Comparison of ENCODE assay signal across 17 cellular contexts in genomic region chr4:138269175-138269574, GRCh38. TPM values are rescaled to one million over a fixed set of nuclear protein-coding genes. Genes with fewer than 3 reads are reported as not detected.
DNase-seq lines count a peak whose midpoint lies in the region; ATAC-seq, FAIRE-seq and TF ChIP-seq lines count a peak whose summit lies in the region.
"Had no signal": no experiment of that assay in that cellular context is flagged by ENCODE, and none has a peak within 500 bp of the region (broad histone marks: within the 10 kb centered on the region; RNA-seq: fewer than 3 reads in every experiment).

No MANE protein-coding gene starts in this region.

- H3K4me3 ChIP-seq in IMR-90 (ENCODE audit: insufficient read depth, low read depth, low read length) (no peak overlapping the region), K562 (no peak overlapping the region), smooth muscle cell (no peak overlapping the region), esophagus squamous epithelium (no peak overlapping the region)
- H3K4me3 ChIP-seq: A549, BLaER1, HAP-1 had no signal

- intact Hi-C loops in IMR-90 (cut with micrococcal nuclease): no loop called here
- intact Hi-C loops in K562 (cut with micrococcal nuclease): no loop called here
- intact Hi-C loops in esophagus squamous epithelium (cut with DNase I): no loop called here

- H3K27me3 ChIP-seq in IMR-90 (ENCODE audit: control insufficient read depth, insufficient read depth, low read length) (no peaks in the 10 kb centered on the region), K562 (ENCODE audit: control insufficient read depth in 2 of 2, insufficient read depth in 2 of 2, low read length in 2 of 2) (no peaks in the 10 kb centered on the region), smooth muscle cell (ENCODE audit: low read depth) (no peaks in the 10 kb centered on the region), esophagus squamous epithelium (no peaks in the 10 kb centered on the region)
- H3K27me3 ChIP-seq: BLaER1 had no signal

- TF ChIP-seq POLR2A in IMR-90 (IDR thresholded peaks at IDR 0.05; ENCODE audit: low read depth, low read length): no peak
- TF ChIP-seq POLR2A in K562 (conservative IDR thresholded peaks at IDR 0.05): no peak
- TF ChIP-seq POLR2A in esophagus squamous epithelium (IDR thresholded peaks at IDR 0.05): no peak

- no peak overlapping the region for H2BK120ac ChIP-seq in IMR-90 (ENCODE audit: low read depth, low read length)

- POLR2A ChIA-PET in IMR-90 (lab: Charles Lee; ENCODE audit: unreplicated experiment) (no interaction called here), K562 (lab: Yijun Ruan, JAX) (no interaction called here)

- H3K9me1 ChIP-seq in IMR-90 (ENCODE audit: insufficient read depth, low read length): no peaks in the 10 kb centered on the region
- no peaks in the 10 kb centered on the region for H3K9me1 ChIP-seq in K562 (ENCODE audit: control insufficient read depth, insufficient read depth, low read length)

- no peak overlapping the region for H2AFZ ChIP-seq in IMR-90 (replicated peaks; ENCODE audit: low read length, poor library complexity)
- H2AFZ ChIP-seq in K562 (ENCODE audit: low read depth, low read length): no peak overlapping the region
- H2AFZ ChIP-seq in smooth muscle cell (ENCODE audit: low read depth): no peak overlapping the region

- H3K4me2 ChIP-seq in IMR-90 (ENCODE audit: low read depth, low read length) (no peak overlapping the region; the same call in 1 of the 2 replicates), K562 (ENCODE audit: insufficient read depth, low read length) (no peak overlapping the region), smooth muscle cell (peak overlapping the region; percentile 46)
- H3K4me2 ChIP-seq: A549, BLaER1 had no signal

- TF ChIP-seq CTCF in IMR-90 (conservative IDR thresholded peaks at IDR 0.05; ENCODE audit: low read depth, low read length) (no peak), K562 (IDR thresholded peaks at IDR 0.05 in 2 of 3, conservative IDR thresholded peaks at IDR 0.05 in 1 of 3; ENCODE audit: insufficient read depth in 2 of 3, low read depth in 1 of 3, low read length in 3 of 3) (no peak), smooth muscle cell (IDR thresholded peaks at IDR 0.05; ENCODE audit: borderline replicate concordance, insufficient read depth, poor library complexity, severe bottlenecking) (no peak), esophagus squamous epithelium (IDR thresholded peaks at IDR 0.05) (no peak)

- H3K4ac ChIP-seq in IMR-90 (ENCODE audit: low read depth, low read length): no peak overlapping the region

- no peak overlapping the region for H2BK20ac ChIP-seq in IMR-90 (ENCODE audit: low read depth, low read length)

- H3K27ac ChIP-seq in IMR-90 (ENCODE audit: insufficient read depth, low read length) (no peak overlapping the region), K562 (ENCODE audit: extremely low read depth, low read depth, low read length) (no peak overlapping the region), smooth muscle cell (ENCODE audit: low read depth) (peak overlapping the region; percentile 41), esophagus squamous epithelium (no peak overlapping the region)
- H3K27ac ChIP-seq: A549, BLaER1 had no signal

- H3K36me3 ChIP-seq in IMR-90 (ENCODE audit: control insufficient read depth, insufficient read depth, low read length) (no peaks in the 10 kb centered on the region), K562 (ENCODE audit: control insufficient read depth, insufficient read depth, low read length) (no peaks in the 10 kb centered on the region), smooth muscle cell (ENCODE audit: low read depth) (no peaks in the 10 kb centered on the region), esophagus squamous epithelium (no peaks in the 10 kb centered on the region)
- H3K36me3 ChIP-seq: BLaER1, HAP-1 had no signal

- no peak overlapping the region for H2AK9ac ChIP-seq in IMR-90 (replicated peaks; ENCODE audit: low read depth, low read length, poor library complexity)

- H3K9me3 ChIP-seq in IMR-90 (ENCODE audit: control insufficient read depth, insufficient read depth, low read length): no peaks in the 10 kb centered on the region
- H3K9me3 ChIP-seq in K562 (replicated peaks; ENCODE audit: control insufficient read depth, insufficient read depth, low read depth, low read length): no peaks in the 10 kb centered on the region
- no peaks in the 10 kb centered on the region for H3K9me3 ChIP-seq in smooth muscle cell (replicated peaks; ENCODE audit: low read depth)
- H3K9me3 ChIP-seq in esophagus squamous epithelium: no peaks in the 10 kb centered on the region
- H3K9me3 ChIP-seq: A549, BLaER1, HAP-1 had no signal

- 0 out of 2 replicates have a peak, but pooled peaks have one; percentile 35 for ATAC-seq in IMR-90 (ENCODE audit: low read depth)
- ATAC-seq in K562: no peak
- ATAC-seq: A549 had no signal

- in situ Hi-C loops in IMR-90 (cut with MboI; ENCODE audit: low sequenced_read_pairs) (no loop called here), K562 (cut with MboI) (no loop called here)

- H2AK5ac ChIP-seq in IMR-90 (ENCODE audit: low read depth, low read length): no peak overlapping the region

- TF ChIP-seq RAD21 in IMR-90 (IDR thresholded peaks at IDR 0.05; ENCODE audit: low read length): no peak
- no peak for TF ChIP-seq RAD21 in K562 (CRISPR knock-in tag; conservative IDR thresholded peaks at IDR 0.05 in 1 of 2, IDR thresholded peaks at IDR 0.05 in 1 of 2)

- no peak overlapping the region for H3K56ac ChIP-seq in IMR-90 (ENCODE audit: extremely low read depth, insufficient read depth, low read length)

- H4K20me1 ChIP-seq in IMR-90 (ENCODE audit: insufficient read depth, low read length) (no peaks in the 10 kb centered on the region), K562 (replicated peaks; ENCODE audit: control insufficient read depth, insufficient read depth, low read length) (no peaks in the 10 kb centered on the region), smooth muscle cell (ENCODE audit: low read depth) (no peaks in the 10 kb centered on the region)
- H4K20me1 ChIP-seq: BLaER1 had no signal

- CTCF ChIA-PET in IMR-90 (lab: Yijun Ruan, JAX) (no interaction called here), K562 (lab: Yijun Ruan, JAX; ENCODE audit: low intra/inter-chr PET ratio) (no interaction called here)

- no peak overlapping the region for H4K91ac ChIP-seq in IMR-90 (ENCODE audit: insufficient read depth, low read depth, low read length)

- H2BK5ac ChIP-seq in IMR-90 (ENCODE audit: low read depth, low read length, poor library complexity, severe bottlenecking): no peak overlapping the region

- H2BK15ac ChIP-seq in IMR-90 (ENCODE audit: low read depth, low read length): no peak overlapping the region

- no peak overlapping the region for H4K5ac ChIP-seq in IMR-90 (ENCODE audit: low read depth, low read length)

- no peak overlapping the region; a peak in 1 of 4 replicates for H4K8ac ChIP-seq in IMR-90 (ENCODE audit: low read depth in 2 of 2, low read length in 2 of 2)

- no peaks in the 10 kb centered on the region for H3K79me1 ChIP-seq in IMR-90 (ENCODE audit: low read depth in 1 of 2, low read length in 2 of 2)

- dilution Hi-C loops in IMR-90 (cut with HindIII; ENCODE audit: low sequenced_read_pairs, unreplicated experiment): no loop called here

- peak; percentile 54 for DNase-seq in COLO829 (ENCODE audit: low spot score)
- DNase-seq in IMR-90: peak; percentile 46
- no peak for DNase-seq in K562 (ENCODE audit: extremely low read depth in 1 of 4, low spot score in 3 of 4)
- DNase-seq in smooth muscle cell (lab: John Stamatoyannopoulos, UW; ENCODE audit: unreplicated experiment): no peak
- no peak for DNase-seq in activated CD4-positive, alpha-beta T cell treated with anti-CD3 and anti-CD28 coated beads, Interleukin-2, amount 50 U/mL, for 48 hours
- no peak for DNase-seq in T-helper 9 cell
- DNase-seq in esophagus squamous epithelium (lab: John Stamatoyannopoulos, UW): no peak
- DNase-seq: AML-193; CD8-positive, alpha-beta memory T cell; DMS79; EL; GDM1 had no signal

- no peak for TF ChIP-seq EP300 in K562 (IDR thresholded peaks at IDR 0.05; ENCODE audit: low read length)

- H3K79me2 ChIP-seq in K562 (ENCODE audit: control insufficient read depth, insufficient read depth, low read length) (no peaks in the 10 kb centered on the region), smooth muscle cell (ENCODE audit: low read depth) (no peaks in the 10 kb centered on the region)

- no peak overlapping the region for H3K18ac ChIP-seq in IMR-90 (ENCODE audit: low read depth, low read length)

- FAIRE-seq in K562 (lab: Jason Lieb, UNC): no peak
- FAIRE-seq: A549, GM12892, H1 had no signal

- BruUV-seq in IMR-90 (replicated peaks; lab: Mats Ljungman, UMichigan) (no TSS peak), K562 (replicated peaks; lab: Mats Ljungman, UMichigan) (no TSS peak)

- no peak overlapping the region for H3K14ac ChIP-seq in IMR-90 (replicated peaks; ENCODE audit: low read depth, low read length)

- H3K9ac ChIP-seq in IMR-90 (ENCODE audit: low read depth, low read length) (no peak overlapping the region), K562 (ENCODE audit: insufficient read depth in 1 of 2, low read depth in 2 of 2, low read length in 2 of 2) (no peak overlapping the region), smooth muscle cell (ENCODE audit: low read depth) (no peak overlapping the region)
- H3K9ac ChIP-seq: BLaER1 had no signal

- no peak overlapping the region for H3K23ac ChIP-seq in IMR-90 (ENCODE audit: low read depth, low read length)

- peaks cover 6% of the 10 kb centered on the region for H3F3A ChIP-seq in smooth muscle cell (ENCODE audit: low read depth)

- no peaks in the 10 kb centered on the region for H3K4me1 ChIP-seq in IMR-90 (ENCODE audit: control insufficient read depth, insufficient read depth, low read length)
- H3K4me1 ChIP-seq in K562 (replicated peaks in 1 of 2; ENCODE audit: control insufficient read depth in 2 of 2, insufficient read depth in 2 of 2, low read length in 2 of 2): no peaks in the 10 kb centered on the region
- peaks cover 12% of the 10 kb centered on the region for H3K4me1 ChIP-seq in smooth muscle cell (ENCODE audit: low read depth)
- no peaks in the 10 kb centered on the region for H3K4me1 ChIP-seq in esophagus squamous epithelium
- H3K4me1 ChIP-seq: BLaER1, HAP-1 had no signal

RNA-seq across cellular contexts. Expression of gene SLC7A11, which starts 27.0 kb away (rescaled TPM):
- total RNA-seq in IMR-90 (2012; rRNA removed): 24.7 and 35.6 TPM in 2 replicates
- polyA plus RNA-seq in IMR-90 (2012; rRNA removed): 5.6 and 8.3 TPM in 2 replicates
- 1.1 and 1.5 TPM in 2 replicates for polyA plus RNA-seq in IMR-90 (2012; cell fraction: cytosol; rRNA removed)
- polyA plus RNA-seq in IMR-90 (2012; cell fraction: nucleus; rRNA removed; ENCODE audit: low replicate concordance): 1.2 and 14.0 TPM in 2 replicates
- total RNA-seq in K562 (2011; cell fraction: chromatin; rRNA removed; ENCODE audit: low replicate concordance): 27.5 and 76.5 TPM in 2 replicates
- 16.5 and 25.1 TPM in 2 replicates for total RNA-seq in K562 (2011; cell fraction: nucleolus; rRNA removed)
- 48.4 and 73.4 TPM in 2 replicates for total RNA-seq in K562 (2011; cell fraction: nucleoplasm; rRNA removed)
- 13.0 and 13.1 TPM in 2 replicates for total RNA-seq in K562 (2014; rRNA removed)
- 26.1 and 37.6 TPM in 2 replicates for total RNA-seq in K562 (2014; rRNA removed; fragmentation: Illumina TruSeq; extraction: Trizol)
- total RNA-seq in K562 (2015; rRNA removed; fragmentation: Illumina TruSeq; extraction: Trizol): 3.5 and 4.5 TPM in 2 replicates
- total RNA-seq in K562 (2021): 13.1 and 15.4 TPM in 2 replicates
- 13.9 and 18.6 TPM in 2 replicates for polyA plus RNA-seq in K562 (2011; rRNA removed)
- polyA plus RNA-seq in K562 (2011; cell fraction: cytosol; rRNA removed): 2.3 and 9.1 TPM in 2 replicates
- 9.7 and 19.0 TPM in 2 replicates for polyA plus RNA-seq in K562 (2011; cell fraction: nucleus; rRNA removed)
- polyA plus RNA-seq in K562 (2012): 4.8 and 19.7 TPM in 2 replicates
- polyA plus RNA-seq in K562 (2014; fragmentation: Illumina TruSeq; extraction: Trizol): 16.4 and 16.5 TPM in 2 replicates
- 1 to 10 TPM; 4.7 to 9.1 TPM for polyA plus RNA-seq in K562 (2014; fragmentation: Nextera tagmentation; extraction: Ambion mirVana)
- polyA plus RNA-seq in K562 (2014; rRNA removed): 11.5 and 13.5 TPM in 2 replicates
- polyA minus RNA-seq in K562 (2011; rRNA and poly(A)+ RNA removed): 25.7 and 42.3 TPM in 2 replicates
- 11.0 and 17.2 TPM in 2 replicates for polyA minus RNA-seq in K562 (2011; cell fraction: cytosol; rRNA and poly(A)+ RNA removed)
- polyA minus RNA-seq in K562 (2011; cell fraction: nucleus; rRNA and poly(A)+ RNA removed): 18.3 and 53.0 TPM in 2 replicates
- 10.2 and 13.9 TPM in 2 replicates for total RNA-seq in smooth muscle cell
- 1.1 and 2.0 TPM in 2 replicates for polyA plus RNA-seq in smooth muscle cell
- 10 to 100 TPM in 1 of 4 donors, 1 to 10 TPM in 3; 1.5 to 30.1 (median 7.9) TPM for total RNA-seq in esophagus squamous epithelium
- polyA plus RNA-seq: CD8-positive, alpha-beta memory T cell had no signal

Comparison
In these comparisons a context has a peak if more than half of its experiments do, and no peak if none do; other contexts are left out.
1. DNase-seq: peak in COLO829 (single experiment) and IMR-90 (single experiment); none in K562 (0 of 4), smooth muscle cell (single experiment), activated CD4-positive, alpha-beta T cell treated with anti-CD3 and anti-CD28 coated beads, Interleukin-2, amount 50 U/mL, for 48 hours (0 of 2), T-helper 9 cell (single experiment) and esophagus squamous epithelium (single experiment).